Comparison of ENCODE assay signal across 15 cellular contexts in genomic region chr1:178411756-178412399, GRCh38.
DNase-seq lines count a peak whose midpoint lies in the region; ATAC-seq and TF ChIP-seq lines count a peak whose summit lies in the region.
"Had no signal": no experiment of that assay in that cellular context is flagged by ENCODE, and none has a peak within 500 bp of the region (broad histone marks: within the 10 kb centered on the region; RNA-seq: fewer than 3 reads in every experiment).

No MANE protein-coding gene starts in this region.

- H2BK120ac ChIP-seq in neuronal stem cell (ENCODE audit: low read depth, low read length), result no peak overlapping the region

- H4K91ac ChIP-seq in neuronal stem cell (ENCODE audit: low read depth, low read length, poor library complexity), result no peak overlapping the region

- no peak for TF ChIP-seq CTCF in transverse colon (IDR thresholded peaks at IDR 0.05)
- TF ChIP-seq CTCF in suprapubic skin (IDR thresholded peaks at IDR 0.05), result no peak

- H2BK5ac ChIP-seq in neuronal stem cell (ENCODE audit: low read length), result no peak overlapping the region

- H2BK15ac ChIP-seq in neuronal stem cell (ENCODE audit: low read length), result no peak overlapping the region

- H3K4me1 ChIP-seq in neuronal stem cell (ENCODE audit: control insufficient read depth in 2 of 2, insufficient read depth in 1 of 2, low read depth in 1 of 2, low read length in 2 of 2) (peaks cover 2% of the 10 kb centered on the region in 2 donors), transverse colon (no peaks in the 10 kb centered on the region), suprapubic skin (no peaks in the 10 kb centered on the region)
- H3K4me1 ChIP-seq: colonic mucosa, SJSA1 had no signal

- H3K9me3 ChIP-seq in neuronal stem cell (replicated peaks in 1 of 2; ENCODE audit: control insufficient read depth in 2 of 2, insufficient read depth in 1 of 2, low read depth in 1 of 2, low read length in 2 of 2) (peaks cover 1 to 17% of the 10 kb centered on the region in 2 donors), transverse colon (no peaks in the 10 kb centered on the region), suprapubic skin (peaks cover 3% of the 10 kb centered on the region)
- H3K9me3 ChIP-seq: colonic mucosa, SJSA1 had no signal

- no peak overlapping the region for H3K14ac ChIP-seq in neuronal stem cell (ENCODE audit: low read length)

- no peak overlapping the region for H3K4me2 ChIP-seq in neuronal stem cell (ENCODE audit: insufficient read depth, low read length, poor library complexity, severe bottlenecking)
- H3K4me2 ChIP-seq: GM23338 had no signal

- TF ChIP-seq POLR2A in transverse colon (IDR thresholded peaks at IDR 0.05) (no peak), suprapubic skin (IDR thresholded peaks at IDR 0.05) (no peak)

- H3K79me1 ChIP-seq in neuronal stem cell (ENCODE audit: low read depth, low read length), result no peaks in the 10 kb centered on the region

- peak overlapping the region; percentile 40 for H3K23ac ChIP-seq in neuronal stem cell (ENCODE audit: low read depth, low read length, poor library complexity)

- no peak overlapping the region for H2AK5ac ChIP-seq in neuronal stem cell (ENCODE audit: low read depth, low read length)

- intact Hi-C loops in transverse colon (cut with DNase I; ENCODE audit: low total_unique reads) (loop anchor here (5.0 kb wide), 1 partner anchor 1270 kb away; no protein-coding TSS in a partner anchor), posterior cingulate gyrus (cut with DNase I) (no loop called here)

- no peak overlapping the region for H2AFZ ChIP-seq in neuronal stem cell (ENCODE audit: low read length)
- H2AFZ ChIP-seq: GM23338 had no signal

- in situ Hi-C loops in transverse colon (cut with MboI; ENCODE audit: low pct_ligation_motif_present in 1 of 4, low pct_unique_long_range_greater_than_20kb in 1 of 4, low sequenced_read_pairs in 3 of 4), result no loop called here

- H3K27ac ChIP-seq in neuronal stem cell (replicated peaks; ENCODE audit: low read length), result no peak overlapping the region
- H3K27ac ChIP-seq in transverse colon, result no peak overlapping the region
- no peak overlapping the region for H3K27ac ChIP-seq in suprapubic skin
- H3K27ac ChIP-seq: colonic mucosa, SJSA1 had no signal

- H3K36me3 ChIP-seq in neuronal stem cell (replicated peaks in 1 of 2; ENCODE audit: control insufficient read depth in 2 of 2, insufficient read depth in 2 of 2, low read length in 2 of 2) (no peaks in the 10 kb centered on the region), transverse colon (no peaks in the 10 kb centered on the region), suprapubic skin (no peaks in the 10 kb centered on the region)
- H3K36me3 ChIP-seq: colonic mucosa had no signal

- H3K18ac ChIP-seq in neuronal stem cell (ENCODE audit: low read length), result no peak overlapping the region

- H3K27me3 ChIP-seq in neuronal stem cell (ENCODE audit: control insufficient read depth in 3 of 3, insufficient read depth in 3 of 3, low read depth in 1 of 3, low read length in 3 of 3), result no peaks in the 10 kb centered on the region
- no peaks in the 10 kb centered on the region for H3K27me3 ChIP-seq in transverse colon
- H3K27me3 ChIP-seq in suprapubic skin, result no peaks in the 10 kb centered on the region
- H3K27me3 ChIP-seq: colonic mucosa, SJSA1 had no signal

- H3K9ac ChIP-seq in neuronal stem cell (ENCODE audit: low read depth, low read length, poor library complexity), result peak overlapping the region; percentile 74

- no peak overlapping the region for H4K8ac ChIP-seq in neuronal stem cell (ENCODE audit: low read depth, low read length)

- no peak overlapping the region for H2BK12ac ChIP-seq in neuronal stem cell (ENCODE audit: low read length)

- DNase-seq in neuronal stem cell (ENCODE audit: low spot score), result no peak
- DNase-seq in transverse colon, result no peak
- DNase-seq in posterior cingulate gyrus, result no peak
- no peak for DNase-seq in HCEC 1CT
- no peak for DNase-seq in suprapubic skin (ENCODE audit: low spot score in 2 of 2)
- DNase-seq: activated CD4-positive, alpha-beta T cell treated with anti-CD3 and anti-CD28 coated beads for 36 hours; colonic mucosa; KG1; NCI-H446; stimulated activated naive CD8-positive, alpha-beta T cell treated with anti-CD3 and anti-CD28 coated beads, Interleukin-15, amount 100 ng/mL, for 72 hours had no signal

- WGBS in neuronal stem cell (ENCODE audit: extremely low coverage in 2 of 2, insufficient read length in 2 of 2, insufficient replicate concordance in 1 of 2), 2 donors, result no CpG with 5 or more reads among the region's 7 CpGs
- WGBS in transverse colon (ENCODE audit: low coverage in 1 of 2), 2 donors, result 20 to 78% methylated on average over 1 to 7 of the region's 7 CpGs
- 93% methylated on average over 7 of the region's 7 CpGs for WGBS in suprapubic skin

- H3K4ac ChIP-seq in neuronal stem cell (ENCODE audit: low read length), result no peak overlapping the region

- ATAC-seq in GM19025 (IDR thresholded peaks at IDR 0.05; ENCODE audit: low read depth, unreplicated experiment), result peak; percentile 71
- peak; percentile 82 for ATAC-seq in GM21723 (IDR thresholded peaks at IDR 0.05; ENCODE audit: unreplicated experiment)
- peak; percentile 56 for ATAC-seq in HG03139 (IDR thresholded peaks at IDR 0.05; ENCODE audit: unreplicated experiment)
- ATAC-seq: activated CD4-positive, alpha-beta T cell treated with anti-CD3 and anti-CD28 coated beads for 36 hours; GM23338; stimulated activated naive CD8-positive, alpha-beta T cell treated with anti-CD3 and anti-CD28 coated beads, Interleukin-15, amount 100 ng/mL, for 72 hours had no signal

- H3K4me3 ChIP-seq in neuronal stem cell (ENCODE audit: low read length in 2 of 2) (no peak overlapping the region), transverse colon (no peak overlapping the region), suprapubic skin (no peak overlapping the region)
- H3K4me3 ChIP-seq: colonic mucosa, GM23338, SJSA1 had no signal

- no peak for TF ChIP-seq EP300 in transverse colon (IDR thresholded peaks at IDR 0.05; ENCODE audit: low read depth)
- no peak for TF ChIP-seq EP300 in suprapubic skin (IDR thresholded peaks at IDR 0.05)
